In the genomic region with DNA sequence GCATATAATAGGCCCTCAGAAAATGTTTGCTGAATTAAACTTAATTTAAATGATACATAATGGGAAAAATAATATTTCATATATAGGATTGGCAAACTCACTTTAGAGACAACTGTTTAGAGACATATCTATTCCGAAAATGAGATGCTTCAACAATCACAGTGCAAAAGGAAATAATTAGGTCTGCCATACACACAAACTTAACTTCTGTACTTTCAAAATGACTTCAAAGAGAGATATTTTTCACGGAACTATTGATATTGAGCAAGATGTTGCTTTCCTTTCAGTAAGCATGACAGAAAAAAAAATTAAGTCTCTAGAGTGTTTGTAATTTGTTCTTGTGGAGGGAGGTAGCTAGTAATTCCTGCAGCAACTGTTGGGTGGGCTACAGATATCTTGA, we compare ENCODE assay signal across 24 cellular contexts.
DNase-seq lines count a peak whose midpoint lies in the region; ATAC-seq and TF ChIP-seq lines count a peak whose summit lies in the region.
"Had no signal": no experiment of that assay in that cellular context is flagged by ENCODE, and none has a peak within 500 bp of the region (broad histone marks: within the 10 kb centered on the region; RNA-seq: fewer than 3 reads in every experiment).

No MANE protein-coding gene starts in this region.

- no peaks in the 10 kb centered on the region for H3K27me3 ChIP-seq in CD4-positive, alpha-beta T cell (ENCODE audit: control insufficient read depth, insufficient read depth, low read length)
- H3K27me3 ChIP-seq: left lung, neutrophil had no signal

- POLR2A ChIA-PET in CD4-positive, alpha-beta T cell (lab: Charles Lee), result no interaction called here

- no peak for TF ChIP-seq CTCF in CD4-positive, alpha-beta T cell (IDR thresholded peaks at IDR 0.05)

- no peaks in the 10 kb centered on the region for H3K36me3 Mint-ChIP-seq in CD4-positive, alpha-beta T cell (ENCODE audit: low read depth)
- H3K36me3 Mint-ChIP-seq: activated naive CD4-positive, alpha-beta T cell treated with anti-CD3 and anti-CD28 coated beads, Interleukin-2, amount 50 U/mL, for 24 hours; stimulated activated memory B cell treated with anti-CD40 and anti-IgM and Interleukin-4, amounts not matched to agents 10 μg/mL and 1 μg/mL and 100 μg/mL, for 72 hours had no signal

- H3K9me3 Mint-ChIP-seq in CD4-positive, alpha-beta T cell, result peaks cover 3% of the 10 kb centered on the region
- H3K9me3 Mint-ChIP-seq: activated naive CD4-positive, alpha-beta T cell treated with anti-CD3 and anti-CD28 coated beads, Interleukin-2, amount 50 U/mL, for 24 hours; stimulated activated memory B cell treated with anti-CD40 and anti-IgM and Interleukin-4, amounts not matched to agents 10 μg/mL and 1 μg/mL and 100 μg/mL, for 72 hours had no signal

- DNase-seq in CD4-positive, alpha-beta T cell, result no peak
- no peak for DNase-seq in activated naive CD4-positive, alpha-beta T cell treated with Interleukin-2 at 50 U/mL for 16 hours
- no peak for DNase-seq in NCI-H524 (lab: John Stamatoyannopoulos, UW)
- DNase-seq: activated CD4-positive, CD25-positive, alpha-beta regulatory T cell; activated CD8-positive, alpha-beta T cell treated with anti-CD3 and anti-CD28 coated beads, Interleukin-2, amount 10 ng/mL, durations not matched to agents 7 days and 5 days; activated T-cell treated with anti-CD3 and anti-CD28 coated beads, Interleukin-2, amount 50 U/mL, for 48 hours; effector memory CD8-positive, alpha-beta T cell; left lung; mucosa of descending colon; MV-4-11; NCI-H524 treated with DMSO at 0.1 percent for 48 hours; PC-9; stimulated activated CD4-positive, alpha-beta T cell treated with anti-CD3 and anti-CD28 coated beads, Interleukin-12 subunit alpha, Interleukin-12 subunit beta, amount 100 ng/mL, for 4 hours had no signal

- CTCF ChIA-PET in CD4-positive, alpha-beta T cell (lab: Charles Lee), result no interaction called here

- H3K4me1 Mint-ChIP-seq in CD4-positive, alpha-beta T cell (ENCODE audit: low read depth), result no peaks in the 10 kb centered on the region
- H3K4me1 Mint-ChIP-seq: activated naive CD4-positive, alpha-beta T cell treated with anti-CD3 and anti-CD28 coated beads, Interleukin-2, amount 50 U/mL, for 24 hours; stimulated activated memory B cell treated with anti-CD40 and anti-IgM and Interleukin-4, amounts not matched to agents 10 μg/mL and 1 μg/mL and 100 μg/mL, for 72 hours had no signal

- no peak overlapping the region for H3K27ac Mint-ChIP-seq in CD4-positive, alpha-beta T cell
- H3K27ac Mint-ChIP-seq: activated CD8-positive, alpha-beta T cell treated with anti-CD3 and anti-CD28 coated beads, Interleukin-2, amount 10 ng/mL, durations not matched to agents 7 days and 5 days; activated naive CD4-positive, alpha-beta T cell treated with anti-CD3 and anti-CD28 coated beads, Interleukin-2, amount 50 U/mL, for 24 hours; effector memory CD8-positive, alpha-beta T cell; stimulated activated memory B cell treated with anti-CD40 and anti-IgM and Interleukin-4, amounts not matched to agents 10 μg/mL and 1 μg/mL and 100 μg/mL, for 72 hours; T-helper 2 cell treated with Interferon-gamma antibody and Interleukin-4, amounts not matched to agents 5 μg/mL and 100 μg/mL, for 36 hours had no signal

- H3K4me3 Mint-ChIP-seq in CD4-positive, alpha-beta T cell, result no peak overlapping the region
- H3K4me3 Mint-ChIP-seq: activated CD8-positive, alpha-beta T cell treated with anti-CD3 and anti-CD28 coated beads, Interleukin-2, amount 10 ng/mL, durations not matched to agents 7 days and 5 days; activated naive CD4-positive, alpha-beta T cell treated with anti-CD3 and anti-CD28 coated beads, Interleukin-2, amount 50 U/mL, for 24 hours; effector memory CD8-positive, alpha-beta T cell; stimulated activated memory B cell treated with anti-CD40 and anti-IgM and Interleukin-4, amounts not matched to agents 10 μg/mL and 1 μg/mL and 100 μg/mL, for 72 hours; T-helper 2 cell treated with Interferon-gamma antibody and Interleukin-4, amounts not matched to agents 5 μg/mL and 100 μg/mL, for 36 hours had no signal

- H3K27ac ChIP-seq in CD4-positive, alpha-beta T cell (ENCODE audit: low read depth, low read length), result no peak overlapping the region
- H3K27ac ChIP-seq: left lung, neutrophil, PC-9, SK-N-MC had no signal

- ATAC-seq in GM18861 (IDR thresholded peaks at IDR 0.05; ENCODE audit: unreplicated experiment), result peak; percentile 71
- peak; percentile 96 for ATAC-seq in GM21360 (IDR thresholded peaks at IDR 0.05; ENCODE audit: unreplicated experiment)
- ATAC-seq in HG02884 (IDR thresholded peaks at IDR 0.05; ENCODE audit: unreplicated experiment), result peak; percentile 78
- peak; percentile 76 for ATAC-seq in HG03571 (IDR thresholded peaks at IDR 0.05; ENCODE audit: unreplicated experiment)
- no peak for ATAC-seq in HG03135 (IDR thresholded peaks at IDR 0.05; ENCODE audit: unreplicated experiment)
- ATAC-seq in CD4-positive, alpha-beta T cell (ENCODE audit: poor library complexity), result no peak
- ATAC-seq: activated CD8-positive, alpha-beta T cell treated with anti-CD3 and anti-CD28 coated beads, Interleukin-2, amount 10 ng/mL, durations not matched to agents 7 days and 5 days; effector memory CD8-positive, alpha-beta T cell; K562; left lung; mucosa of descending colon; stimulated activated memory B cell treated with anti-CD40 and anti-IgM and Interleukin-4, amounts not matched to agents 10 μg/mL and 1 μg/mL and 100 μg/mL, for 72 hours had no signal

- H3K9me3 ChIP-seq in CD4-positive, alpha-beta T cell (ENCODE audit: control insufficient read depth, low read length), result no peaks in the 10 kb centered on the region
- H3K9me3 ChIP-seq: left lung, mucosa of descending colon, neutrophil had no signal

- intact Hi-C loops in CD4-positive, alpha-beta T cell (cut with DNase I, micrococcal nuclease), result no loop called here

- H3K27me3 Mint-ChIP-seq in CD4-positive, alpha-beta T cell, result no peaks in the 10 kb centered on the region
- H3K27me3 Mint-ChIP-seq: activated naive CD4-positive, alpha-beta T cell treated with anti-CD3 and anti-CD28 coated beads, Interleukin-2, amount 50 U/mL, for 24 hours; effector memory CD8-positive, alpha-beta T cell; stimulated activated memory B cell treated with anti-CD40 and anti-IgM and Interleukin-4, amounts not matched to agents 10 μg/mL and 1 μg/mL and 100 μg/mL, for 72 hours had no signal

Comparison
In these comparisons a context has a peak if more than half of its experiments do, and no peak if none do; other contexts are left out.
1. ATAC-seq: peak in GM18861 (single experiment), GM21360 (single experiment), HG02884 (single experiment) and HG03571 (single experiment); none in HG03135 (single experiment) and CD4-positive, alpha-beta T cell (single experiment).